Comparison of ENCODE assay signal across 30 cellular contexts in genomic region chr12:128089961-128090360, GRCh38.
"Had no signal": no experiment of that assay in that cellular context is flagged by ENCODE, and none has a peak within 500 bp of the region (broad histone marks: within the 10 kb centered on the region; RNA-seq: fewer than 3 reads in every experiment).

No MANE protein-coding gene starts in this region.

- H3K27ac ChIP-seq: left ventricle myocardium inferior, neural progenitor cell, pancreas, prostate gland, skin epidermis, stomach, testis, thyroid gland, transverse colon, upper lobe of left lung, vagina had no signal

- H3K9ac ChIP-seq: neural progenitor cell had no signal

- FAIRE-seq: islet of Langerhans, pancreas had no signal

- H3K27me3 Mint-ChIP-seq: naive B cell; stimulated activated naive B cell treated with anti-CD40 and anti-IgM and Interleukin-4, amounts not matched to agents 10 μg/mL and 1 μg/mL and 100 μg/mL, for 72 hours had no signal

- H3K4me2 ChIP-seq: neural progenitor cell had no signal

- H3K4me1 Mint-ChIP-seq: immature natural killer cell; naive B cell; natural killer cell; stimulated activated naive B cell treated with anti-CD40 and anti-IgM and Interleukin-4, amounts not matched to agents 10 μg/mL and 1 μg/mL and 100 μg/mL, for 72 hours had no signal

- ATAC-seq: natural killer cell; pancreas; right cardiac atrium; sciatic nerve; stimulated activated naive B cell treated with anti-CD40 and anti-IgM and Interleukin-4, amounts not matched to agents 10 μg/mL and 1 μg/mL and 100 μg/mL, for 72 hours; stimulated activated naive CD8-positive, alpha-beta T cell treated with anti-CD3 and anti-CD28 coated beads, Interleukin-15, Interleukin-2, amounts not matched to agents 100 U/mL and 50 U/mL, for 24 hours had no signal

- H3K36me3 ChIP-seq: left ventricle myocardium inferior, neural progenitor cell, pancreas, prostate gland, stomach, thyroid gland, transverse colon, upper lobe of left lung, vagina had no signal

- H3K27ac Mint-ChIP-seq: immature natural killer cell; mesothelial cell of epicardium; naive B cell; natural killer cell; nephron progenitor cell; neural progenitor cell; stimulated activated naive B cell treated with anti-CD40 and anti-IgM and Interleukin-4, amounts not matched to agents 10 μg/mL and 1 μg/mL and 100 μg/mL, for 72 hours had no signal

- H3K4me3 Mint-ChIP-seq: immature natural killer cell; mesothelial cell of epicardium; natural killer cell; nephron progenitor cell; neural progenitor cell; stimulated activated naive B cell treated with anti-CD40 and anti-IgM and Interleukin-4, amounts not matched to agents 10 μg/mL and 1 μg/mL and 100 μg/mL, for 72 hours had no signal

- H3K4me1 ChIP-seq: left ventricle myocardium inferior, pancreas, prostate gland, stomach, testis, thyroid gland, transverse colon, upper lobe of left lung, vagina had no signal

- H3K9me3 ChIP-seq: pancreas, prostate gland, testis, thyroid gland, transverse colon, upper lobe of left lung, vagina had no signal

- DNase-seq: hypothalamus; immature natural killer cell; left ventricle myocardium inferior; mesendoderm; naive B cell; natural killer cell; nephron progenitor cell; pancreas; posterior cingulate gyrus; retina; right cardiac atrium; stimulated activated CD4-positive, alpha-beta T cell treated with anti-CD3 and anti-CD28 coated beads, Interleukin-12 subunit alpha, Interleukin-12 subunit beta, amount 100 ng/mL, for 4 hours; stimulated activated CD4-positive, alpha-beta T cell treated with anti-CD3 and anti-CD28 coated beads, Interleukin-15, amount 100 ng/mL, for 24 hours; stimulated activated CD4-positive, alpha-beta T cell treated with anti-CD3 and anti-CD28 coated beads, Interleukin-2, amount 100 ng/mL, for 24 hours; stimulated activated CD4-positive, alpha-beta T cell treated with anti-CD3 and anti-CD28 coated beads, Interleukin-4, amount 100 ng/mL, for 1 hour; stimulated activated naive B cell treated with anti-CD40 and anti-IgM and Interleukin-4, amounts not matched to agents 10 μg/mL and 1 μg/mL and 100 μg/mL, for 72 hours; stimulated activated naive CD8-positive, alpha-beta T cell treated with anti-CD3 and anti-CD28 coated beads, Interleukin-15, Interleukin-2, amounts not matched to agents 100 U/mL and 50 U/mL, for 24 hours; stomach; testis; thyroid gland; transverse colon; upper lobe of left lung had no signal

- H3K9me3 Mint-ChIP-seq: nephron progenitor cell, neural progenitor cell had no signal

- H2AFZ ChIP-seq: neural progenitor cell had no signal

- H3K27me3 ChIP-seq: neural progenitor cell, pancreas, testis, thyroid gland, transverse colon, upper lobe of left lung, vagina had no signal

- H3K4me3 ChIP-seq: left ventricle myocardium inferior, lung, neural progenitor cell, pancreas, prostate gland, skin epidermis, stomach, testis, thyroid gland, transverse colon, upper lobe of left lung, vagina had no signal

- H3K36me3 Mint-ChIP-seq: immature natural killer cell; mesothelial cell of epicardium; naive B cell; natural killer cell; stimulated activated naive B cell treated with anti-CD40 and anti-IgM and Interleukin-4, amounts not matched to agents 10 μg/mL and 1 μg/mL and 100 μg/mL, for 72 hours had no signal
